Comparison of ENCODE assay signal across 9 cellular contexts in the genomic region with DNA sequence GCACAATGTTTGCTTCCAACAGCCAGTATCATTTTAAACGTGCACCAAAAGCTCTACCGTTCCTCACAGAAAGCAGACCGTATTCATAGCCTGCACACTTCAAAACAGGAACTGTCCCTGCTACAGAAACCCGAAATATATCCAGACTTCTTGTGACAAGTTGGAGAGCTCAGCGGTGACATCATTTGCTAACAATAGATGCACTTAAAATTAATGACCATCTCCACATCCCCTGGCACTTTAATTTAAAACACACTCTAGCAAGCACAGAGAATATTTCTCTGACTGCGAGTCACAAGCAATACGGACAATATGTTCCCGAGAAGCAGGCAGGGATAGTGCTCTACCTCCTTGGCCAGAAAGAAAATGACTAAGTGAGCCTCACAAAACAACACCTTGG. TPM values are rescaled to one million over a fixed set of nuclear protein-coding genes. Genes with fewer than 3 reads are reported as not detected.
A peak's percentile ranks its signal among the peaks of the same experiment; 100 is the strongest.
DNase-seq lines count a peak whose midpoint lies in the region; ATAC-seq, FAIRE-seq and TF ChIP-seq lines count a peak whose summit lies in the region.
"Had no signal": no experiment of that assay in that cellular context is flagged by ENCODE, and none has a peak within 500 bp of the region (broad histone marks: within the 10 kb centered on the region; RNA-seq: fewer than 3 reads in every experiment).

No MANE protein-coding gene starts in this region.

- ATAC-seq in K562, result no peak

- H3K27me3 ChIP-seq in K562 (ENCODE audit: control insufficient read depth in 2 of 2, insufficient read depth in 2 of 2, low read length in 2 of 2), result peaks cover 0 to 5% of the 10 kb centered on the region in 2 experiments; a peak in 1 of 5 replicates
- H3K27me3 ChIP-seq in neutrophil, result no peaks in the 10 kb centered on the region
- no peaks in the 10 kb centered on the region for H3K27me3 ChIP-seq in colonic mucosa

- no peaks in the 10 kb centered on the region for H3K36me3 ChIP-seq in K562 (ENCODE audit: control insufficient read depth, insufficient read depth, low read length)
- no peaks in the 10 kb centered on the region for H3K36me3 ChIP-seq in neutrophil
- no peaks in the 10 kb centered on the region for H3K36me3 ChIP-seq in colonic mucosa

- in situ Hi-C loops in K562 (cut with MboI), result loop anchor here (10.0 kb wide), 2 partner anchors 115 to 185 kb away; a partner anchor contains a TSS

- POLR2A ChIA-PET in K562 (lab: Yijun Ruan, JAX), result no interaction called here

- BruUV-seq in K562 (replicated peaks; lab: Mats Ljungman, UMichigan), result no TSS peak

- H3K4me1 ChIP-seq in K562 (replicated peaks in 1 of 2; ENCODE audit: control insufficient read depth in 2 of 2, insufficient read depth in 2 of 2, low read length in 2 of 2) (no peaks in the 10 kb centered on the region; a peak in 2 of 5 replicates), neutrophil (ENCODE audit: control insufficient read depth in 1 of 2, insufficient read depth in 1 of 2, low read depth in 1 of 2, low read length in 1 of 2) (peaks cover 13 to 16% of the 10 kb centered on the region in 2 experiments), colonic mucosa (no peaks in the 10 kb centered on the region)

- TF ChIP-seq EP300 in K562 (IDR thresholded peaks at IDR 0.05; ENCODE audit: low read length), result no peak

- intact Hi-C loops in K562 (cut with micrococcal nuclease), result no loop called here
- intact Hi-C loops in colonic mucosa (cut with DNase I), result loop anchor here (10.0 kb wide), 1 partner anchor 175 kb away; no protein-coding TSS in a partner anchor

- CTCF ChIA-PET in K562 (lab: Yijun Ruan, JAX; ENCODE audit: low intra/inter-chr PET ratio), result no interaction called here

- H3K9me1 ChIP-seq in K562 (ENCODE audit: control insufficient read depth, insufficient read depth, low read length), result no peaks in the 10 kb centered on the region

- H3K27ac ChIP-seq in K562 (ENCODE audit: extremely low read depth, low read depth, low read length) (no peak overlapping the region), neutrophil (peak overlapping the region; percentile 68), colonic mucosa (no peak overlapping the region)

- H4K20me1 ChIP-seq in K562 (replicated peaks; ENCODE audit: control insufficient read depth, insufficient read depth, low read length), result no peaks in the 10 kb centered on the region

- no peak for TF ChIP-seq POLR2A in K562 (conservative IDR thresholded peaks at IDR 0.05)

- H3K79me2 ChIP-seq in K562 (ENCODE audit: control insufficient read depth, insufficient read depth, low read length), result no peaks in the 10 kb centered on the region

- TF ChIP-seq CTCF in K562 (IDR thresholded peaks at IDR 0.05 in 2 of 3, conservative IDR thresholded peaks at IDR 0.05 in 1 of 3; ENCODE audit: insufficient read depth in 2 of 3, low read depth in 1 of 3, low read length in 3 of 3) (no peak), neutrophil (IDR thresholded peaks at IDR 0.05) (no peak), colonic mucosa (IDR thresholded peaks at IDR 0.05) (no peak)

- H2AFZ ChIP-seq in K562 (ENCODE audit: low read depth, low read length), result peak overlapping the region; percentile 55

- no peak overlapping the region for H3K4me3 ChIP-seq in K562
- H3K4me3 ChIP-seq in neutrophil (ENCODE audit: low read depth in 1 of 2, low read length in 1 of 2), result peak overlapping the region; percentile 50 to 55
- no peak overlapping the region for H3K4me3 ChIP-seq in colonic mucosa

- no peak for TF ChIP-seq RAD21 in K562 (CRISPR knock-in tag; conservative IDR thresholded peaks at IDR 0.05 in 1 of 2, IDR thresholded peaks at IDR 0.05 in 1 of 2)

- DNase-seq in DMS53 (lab: John Stamatoyannopoulos, UW) (peak; percentile 15), DMS53 treated with DMSO at 0.1 percent for 48 hours (lab: John Stamatoyannopoulos, UW; ENCODE audit: unreplicated experiment) (no peak), NCI-H2107 (lab: John Stamatoyannopoulos, UW) (peak; percentile 31), K562 (ENCODE audit: extremely low read depth in 1 of 4, low spot score in 3 of 4) (no peak), HK-2 (ENCODE audit: unreplicated experiment) (no peak), colonic mucosa (no peak)
- DNase-seq in stimulated activated CD4-positive, alpha-beta T cell treated with anti-CD3 and anti-CD28 coated beads, Interleukin-4, amount 100 ng/mL, for 1 hour, result no peak

- no peak overlapping the region for H3K4me2 ChIP-seq in K562 (ENCODE audit: insufficient read depth, low read length)

- no peak for FAIRE-seq in K562 (lab: Jason Lieb, UNC)

- 13% methylated on average over 8 of the region's 8 CpGs for WGBS in K562 (ENCODE audit: insufficient coverage, low coverage, missing lambda C conversion rate)

- no peaks in the 10 kb centered on the region for H3K9me3 ChIP-seq in K562 (replicated peaks; ENCODE audit: control insufficient read depth, insufficient read depth, low read depth, low read length)
- H3K9me3 ChIP-seq in neutrophil, result no peaks in the 10 kb centered on the region
- no peaks in the 10 kb centered on the region for H3K9me3 ChIP-seq in colonic mucosa

- H3K9ac ChIP-seq in K562 (ENCODE audit: insufficient read depth in 1 of 2, low read depth in 2 of 2, low read length in 2 of 2), result no peak overlapping the region; a peak in 1 of 4 replicates
- no peak overlapping the region for H3K9ac ChIP-seq in colonic mucosa (ENCODE audit: low read depth in 2 of 2, low read length in 2 of 2)

TF ChIP-seq in K562, 482 proteins besides CTCF, POLR2A, EP300 and RAD21:
- TF ChIP-seq C11orf30 (IDR thresholded peaks at IDR 0.05; ENCODE audit: low read depth) (no peak), HNRNPK (IDR thresholded peaks at IDR 0.05; ENCODE audit: low read depth, low read length, poor library complexity, severe bottlenecking) (no peak), RBM39 (optimal IDR thresholded peaks at IDR 0.05; ENCODE audit: low read depth, low read length) (no peak), MEF2A (IDR thresholded peaks at IDR 0.05; ENCODE audit: control insufficient read depth, low read depth, low read length) (peak; percentile 61; the same call in 1 of the 2 replicates), ZNF232 (CRISPR knock-in tag; IDR thresholded peaks at IDR 0.05) (no peak), JUND (IDR thresholded peaks at IDR 0.05; ENCODE audit: borderline replicate concordance, low read depth, low read length) (no peak), JUND (tag; IDR thresholded peaks at IDR 0.05; ENCODE audit: borderline replicate concordance, low read depth, low read length) (peak; percentile 53; the same call in 2 of the 3 replicates), ATF7 (IDR thresholded peaks at IDR 0.05) (peak; percentile 54), SPI1 (IDR thresholded peaks at IDR 0.05; ENCODE audit: borderline replicate concordance, low read depth, low read length) (peak; percentile 57; the same call in 1 of the 2 replicates)
- TF ChIP-seq, protein P1, sequence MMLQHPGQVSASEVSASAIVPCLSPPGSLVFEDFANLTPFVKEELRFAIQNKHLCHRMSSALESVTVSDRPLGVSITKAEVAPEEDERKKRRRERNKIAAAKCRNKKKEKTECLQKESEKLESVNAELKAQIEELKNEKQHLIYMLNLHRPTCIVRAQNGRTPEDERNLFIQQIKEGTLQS (IDR thresholded peaks at IDR 0.05), result peak; percentile 58; the same call in 1 of the 2 replicates
- TF ChIP-seq, protein P1 (CRISPR knock-in tag; conservative IDR thresholded peaks at IDR 0.05), result no peak

RNA-seq across cellular contexts. Expression of a gene that starts 2.5 kb away (rescaled TPM):
- total RNA-seq in K562 (2011; cell fraction: chromatin; rRNA removed; ENCODE audit: low replicate concordance), result not detected in 2 replicates
- total RNA-seq in K562 (2011; cell fraction: nucleolus; rRNA removed), result not detected in 2 replicates
- total RNA-seq in K562 (2011; cell fraction: nucleoplasm; rRNA removed), result not detected in 2 replicates
- not detected in 2 replicates for total RNA-seq in K562 (2014; rRNA removed)
- total RNA-seq in K562 (2014; rRNA removed; fragmentation: Illumina TruSeq; extraction: Trizol), result not detected in 2 replicates
- not detected in 2 replicates for total RNA-seq in K562 (2015; rRNA removed; fragmentation: Illumina TruSeq; extraction: Trizol)
- total RNA-seq in K562 (2021), result not detected in 2 replicates
- polyA plus RNA-seq in K562 (2011; rRNA removed), result not detected in 2 replicates
- polyA plus RNA-seq in K562 (2011; cell fraction: cytosol; rRNA removed), result not detected in 2 replicates
- not detected in 2 replicates for polyA plus RNA-seq in K562 (2011; cell fraction: nucleus; rRNA removed)
- polyA plus RNA-seq in K562 (2012), result not detected in 2 replicates
- polyA plus RNA-seq in K562 (2014; fragmentation: Illumina TruSeq; extraction: Trizol), result not detected in 2 replicates
- not detected for polyA plus RNA-seq in K562 (2014; fragmentation: Nextera tagmentation; extraction: Ambion mirVana)
- polyA plus RNA-seq in K562 (2014; rRNA removed), result not detected in 2 replicates
- not detected in 2 replicates for polyA minus RNA-seq in K562 (2011; rRNA and poly(A)+ RNA removed)
- not detected in 2 replicates for polyA minus RNA-seq in K562 (2011; cell fraction: cytosol; rRNA and poly(A)+ RNA removed)
- polyA minus RNA-seq in K562 (2011; cell fraction: nucleus; rRNA and poly(A)+ RNA removed), result not detected in 2 replicates
- not detected for total RNA-seq in colonic mucosa
- total RNA-seq: NCI-H460 had no signal

Comparison
In these comparisons a context has a peak if more than half of its experiments do, and no peak if none do; other contexts are left out.
1. DNase-seq: peak in DMS53 (single experiment) and NCI-H2107 (single experiment); none in DMS53 treated with DMSO at 0.1 percent for 48 hours (single experiment), K562 (0 of 4), HK-2 (single experiment), stimulated activated CD4-positive, alpha-beta T cell treated with anti-CD3 and anti-CD28 coated beads, Interleukin-4, amount 100 ng/mL, for 1 hour (single experiment) and colonic mucosa (single experiment).
2. H3K4me3 ChIP-seq: peak in neutrophil (2 of 2); none in K562 (single experiment) and colonic mucosa (single experiment).